Comparison of ENCODE assay signal across 18 cellular contexts in the genomic region with DNA sequence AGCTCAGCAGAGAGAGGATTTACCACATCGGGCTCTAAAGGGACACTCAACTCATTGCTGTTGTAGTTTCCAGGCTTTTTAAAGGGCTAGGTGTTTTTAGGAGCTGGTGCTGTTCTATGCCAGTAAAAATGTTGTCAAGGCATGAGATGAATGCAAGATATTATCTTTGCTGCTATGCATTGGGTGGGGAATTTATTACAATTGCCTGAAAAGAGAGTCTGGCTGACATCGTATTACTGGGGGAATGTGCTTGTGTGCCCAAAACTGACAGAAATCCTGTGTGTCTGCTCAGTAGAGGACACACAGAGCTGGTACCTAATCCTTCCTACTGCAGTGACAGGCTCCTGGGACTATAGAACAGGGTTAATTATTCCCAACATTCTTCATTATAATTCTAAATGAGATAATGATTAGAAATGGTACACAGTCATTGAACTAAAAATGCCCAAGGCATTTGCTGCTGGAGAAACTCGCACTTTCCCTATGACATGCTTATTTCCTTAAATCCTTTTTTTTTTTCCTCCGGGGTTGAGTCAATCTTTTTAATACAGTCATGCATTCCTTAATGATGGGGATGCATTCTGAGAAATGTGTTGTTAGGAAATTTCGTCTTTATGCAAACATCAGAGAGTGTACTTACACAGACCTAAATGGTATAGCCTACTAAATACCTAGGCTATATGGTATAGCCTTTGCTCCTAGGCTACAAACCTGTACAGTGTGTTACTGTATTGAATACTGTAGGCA. TPM values are rescaled to one million over a fixed set of nuclear protein-coding genes. Genes with fewer than 3 reads are reported as not detected.
DNase-seq lines count a peak whose midpoint lies in the region; ATAC-seq and TF ChIP-seq lines count a peak whose summit lies in the region.
"Had no signal": no experiment of that assay in that cellular context is flagged by ENCODE, and none has a peak within 500 bp of the region (broad histone marks: within the 10 kb centered on the region; RNA-seq: fewer than 3 reads in every experiment).

No MANE protein-coding gene starts in this region.

- TF ChIP-seq CTCF in PC-3 (conservative IDR thresholded peaks at IDR 0.05; ENCODE audit: low read depth, low read length) (no peak), nephron progenitor cell (IDR thresholded peaks at IDR 0.05) (no peak)

- H3K27ac Mint-ChIP-seq in nephron progenitor cell = peak overlapping the region; percentile 6
- H3K27ac Mint-ChIP-seq in activated T-helper 1 cell treated with anti-CD3 and anti-CD28 coated beads, Interleukin-12 subunit alpha, Interleukin-12 subunit beta, Interleukin-2, Interleukin-4 antibody, amounts not matched to agents 30 ng/mL and 10 ng/mL and 1 ng/mL, durations not matched to agents 14 hours and 24 hours and 36 hours = no peak overlapping the region
- H3K27ac Mint-ChIP-seq: activated CD8-positive, alpha-beta memory T cell treated with anti-CD3 and anti-CD28 coated beads, Interleukin-2, amount 10 ng/mL, durations not matched to agents 7 days and 5 days; activated naive CD4-positive, alpha-beta T cell treated with anti-CD3 and anti-CD28 coated beads, Interleukin-2, amount 10 ng/mL, durations not matched to agents 7 days and 5 days had no signal

- ATAC-seq in PC-3 = peak; percentile 53
- no peak for ATAC-seq in GM19351 (IDR thresholded peaks at IDR 0.05; ENCODE audit: unreplicated experiment)
- no peak for ATAC-seq in HG03442 (IDR thresholded peaks at IDR 0.05; ENCODE audit: unreplicated experiment)
- ATAC-seq: activated CD8-positive, alpha-beta memory T cell treated with anti-CD3 and anti-CD28 coated beads, Interleukin-2, amount 10 ng/mL, durations not matched to agents 7 days and 5 days; GM12878; HepG2 had no signal

- H3K9me3 ChIP-seq in PC-3 (ENCODE audit: low read length) (no peaks in the 10 kb centered on the region), ectodermal cell (ENCODE audit: control insufficient read depth, low read length) (no peaks in the 10 kb centered on the region)
- H3K9me3 ChIP-seq: esophagus muscularis mucosa, testis had no signal

- H3F3A ChIP-seq in PC-3 (ENCODE audit: low read length, unreplicated experiment) = no peaks in the 10 kb centered on the region

- H3K27me3 ChIP-seq in PC-3 (ENCODE audit: low read length) (peaks cover 41% of the 10 kb centered on the region), ectodermal cell (ENCODE audit: control insufficient read depth, insufficient read depth, low read length, poor library complexity, severe bottlenecking) (no peaks in the 10 kb centered on the region)
- H3K27me3 ChIP-seq: esophagus muscularis mucosa, testis had no signal

- H3K9me2 ChIP-seq in PC-3 (replicated peaks; ENCODE audit: low read length) = no peaks in the 10 kb centered on the region

- H2AFZ ChIP-seq in PC-3 (ENCODE audit: low read length) = no peak overlapping the region

- peaks cover 35% of the 10 kb centered on the region for H3K4me1 Mint-ChIP-seq in nephron progenitor cell
- H3K4me1 Mint-ChIP-seq in activated T-helper 1 cell treated with anti-CD3 and anti-CD28 coated beads, Interleukin-12 subunit alpha, Interleukin-12 subunit beta, Interleukin-2, Interleukin-4 antibody, amounts not matched to agents 30 ng/mL and 10 ng/mL and 1 ng/mL, durations not matched to agents 14 hours and 24 hours and 36 hours (ENCODE audit: low read depth) = no peaks in the 10 kb centered on the region
- H3K4me1 Mint-ChIP-seq: activated CD8-positive, alpha-beta memory T cell treated with anti-CD3 and anti-CD28 coated beads, Interleukin-2, amount 10 ng/mL, durations not matched to agents 7 days and 5 days; activated naive CD4-positive, alpha-beta T cell treated with anti-CD3 and anti-CD28 coated beads, Interleukin-2, amount 10 ng/mL, durations not matched to agents 7 days and 5 days had no signal

- H3K4me3 ChIP-seq in PC-3 (ENCODE audit: low read length) (no peak overlapping the region), ectodermal cell (ENCODE audit: insufficient read depth, low read depth, low read length) (no peak overlapping the region)
- H3K4me3 ChIP-seq: esophagus muscularis mucosa, GM12878, testis had no signal

- POLR2A ChIA-PET in PC-3 (lab: Charles Lee; ENCODE audit: unreplicated experiment) = no interaction called here

- H3K27ac ChIP-seq in PC-3 (ENCODE audit: low read length) (no peak overlapping the region), ectodermal cell (ENCODE audit: insufficient read depth, low read depth, low read length, poor library complexity, severe bottlenecking) (peak overlapping the region; percentile 32)
- H3K27ac ChIP-seq: esophagus muscularis mucosa, testis had no signal

- intact Hi-C loops in PC-3 (cut with micrococcal nuclease) = no loop called here
- intact Hi-C loops in activated T-helper 1 cell treated with anti-CD3 and anti-CD28 coated beads, Interleukin-12 subunit alpha, Interleukin-12 subunit beta, Interleukin-2, Interleukin-4 antibody, amounts not matched to agents 30 ng/mL and 10 ng/mL and 1 ng/mL, durations not matched to agents 14 hours and 24 hours and 36 hours (cut with micrococcal nuclease) = no loop called here

- H3K36me3 ChIP-seq in PC-3 (ENCODE audit: low read depth, low read length) (no peaks in the 10 kb centered on the region), ectodermal cell (ENCODE audit: control insufficient read depth, insufficient read depth, low read length) (no peaks in the 10 kb centered on the region)
- H3K36me3 ChIP-seq: esophagus muscularis mucosa had no signal

- H3K27me3 Mint-ChIP-seq in nephron progenitor cell (ENCODE audit: low read depth, poor library complexity) = no peaks in the 10 kb centered on the region
- peaks cover 4% of the 10 kb centered on the region for H3K27me3 Mint-ChIP-seq in activated T-helper 1 cell treated with anti-CD3 and anti-CD28 coated beads, Interleukin-12 subunit alpha, Interleukin-12 subunit beta, Interleukin-2, Interleukin-4 antibody, amounts not matched to agents 30 ng/mL and 10 ng/mL and 1 ng/mL, durations not matched to agents 14 hours and 24 hours and 36 hours (ENCODE audit: insufficient read depth)

- no peaks in the 10 kb centered on the region for H3K4me1 ChIP-seq in PC-3 (ENCODE audit: insufficient read depth, low read length)
- peaks cover 15% of the 10 kb centered on the region for H3K4me1 ChIP-seq in ectodermal cell (ENCODE audit: control insufficient read depth, insufficient read depth, low read length)
- H3K4me1 ChIP-seq: esophagus muscularis mucosa, testis had no signal

- no peak overlapping the region for H3K9ac ChIP-seq in PC-3 (ENCODE audit: low read length)

- H3K4me2 ChIP-seq in PC-3 (ENCODE audit: low read length) = no peak overlapping the region

- DNase-seq in COLO829 (ENCODE audit: low spot score) = peak; percentile 22
- DNase-seq in PC-3 = peak; percentile 84
- no peak for DNase-seq in nephron progenitor cell
- no peak for DNase-seq in hepatic stellate cell (ENCODE audit: low spot score)
- DNase-seq in activated T-helper 1 cell treated with anti-CD3 and anti-CD28 coated beads, Interleukin-12 subunit alpha, Interleukin-12 subunit beta, Interleukin-2, Interleukin-4 antibody, amounts not matched to agents 30 ng/mL and 10 ng/mL and 1 ng/mL, durations not matched to agents 14 hours and 24 hours and 36 hours (ENCODE audit: low spot score) = no peak
- DNase-seq: activated CD8-positive, alpha-beta memory T cell treated with anti-CD3 and anti-CD28 coated beads, Interleukin-2, amount 10 ng/mL, durations not matched to agents 7 days and 5 days; activated naive CD4-positive, alpha-beta T cell treated with anti-CD3 and anti-CD28 coated beads, Interleukin-2, amount 10 ng/mL, durations not matched to agents 7 days and 5 days; DMS53; NCI-H1092 treated with DMSO at 0.1 percent for 48 hours; NCI-H446 treated with DMSO at 0.1 percent for 48 hours; testis had no signal

- no peaks in the 10 kb centered on the region for H4K20me1 ChIP-seq in PC-3 (ENCODE audit: low read length)

- H3K36me3 Mint-ChIP-seq in nephron progenitor cell (ENCODE audit: low read depth) = no peaks in the 10 kb centered on the region
- H3K36me3 Mint-ChIP-seq in activated T-helper 1 cell treated with anti-CD3 and anti-CD28 coated beads, Interleukin-12 subunit alpha, Interleukin-12 subunit beta, Interleukin-2, Interleukin-4 antibody, amounts not matched to agents 30 ng/mL and 10 ng/mL and 1 ng/mL, durations not matched to agents 14 hours and 24 hours and 36 hours (ENCODE audit: low read depth) = no peaks in the 10 kb centered on the region
- H3K36me3 Mint-ChIP-seq: activated CD8-positive, alpha-beta memory T cell treated with anti-CD3 and anti-CD28 coated beads, Interleukin-2, amount 10 ng/mL, durations not matched to agents 7 days and 5 days; activated naive CD4-positive, alpha-beta T cell treated with anti-CD3 and anti-CD28 coated beads, Interleukin-2, amount 10 ng/mL, durations not matched to agents 7 days and 5 days had no signal

- H3K9me3 Mint-ChIP-seq in nephron progenitor cell = no peaks in the 10 kb centered on the region
- no peaks in the 10 kb centered on the region for H3K9me3 Mint-ChIP-seq in activated T-helper 1 cell treated with anti-CD3 and anti-CD28 coated beads, Interleukin-12 subunit alpha, Interleukin-12 subunit beta, Interleukin-2, Interleukin-4 antibody, amounts not matched to agents 30 ng/mL and 10 ng/mL and 1 ng/mL, durations not matched to agents 14 hours and 24 hours and 36 hours
- H3K9me3 Mint-ChIP-seq: activated naive CD4-positive, alpha-beta T cell treated with anti-CD3 and anti-CD28 coated beads, Interleukin-2, amount 10 ng/mL, durations not matched to agents 7 days and 5 days had no signal

- H3K4me3 Mint-ChIP-seq in nephron progenitor cell = no peak overlapping the region
- H3K4me3 Mint-ChIP-seq in activated T-helper 1 cell treated with anti-CD3 and anti-CD28 coated beads, Interleukin-12 subunit alpha, Interleukin-12 subunit beta, Interleukin-2, Interleukin-4 antibody, amounts not matched to agents 30 ng/mL and 10 ng/mL and 1 ng/mL, durations not matched to agents 14 hours and 24 hours and 36 hours = no peak overlapping the region
- H3K4me3 Mint-ChIP-seq: activated CD8-positive, alpha-beta memory T cell treated with anti-CD3 and anti-CD28 coated beads, Interleukin-2, amount 10 ng/mL, durations not matched to agents 7 days and 5 days; activated naive CD4-positive, alpha-beta T cell treated with anti-CD3 and anti-CD28 coated beads, Interleukin-2, amount 10 ng/mL, durations not matched to agents 7 days and 5 days had no signal

- BruUV-seq in PC-3 (replicated peaks; lab: Mats Ljungman, UMichigan) = no TSS peak

- WGBS in ectodermal cell, 2 experiments = 62 to 72% methylated on average over 4 to 5 of the region's 5 CpGs

- CTCF ChIA-PET in PC-3 (lab: Charles Lee) = no interaction called here

- no peaks in the 10 kb centered on the region for H3K79me2 ChIP-seq in PC-3 (ENCODE audit: low read length)

RNA-seq across cellular contexts. Expression of gene DACT1, which starts 30.0 kb away (rescaled TPM):
- 0.40 and 1.8 TPM in 2 replicates for total RNA-seq in PC-3 (2014; rRNA removed)
- 31.1 TPM for polyA plus RNA-seq in ectodermal cell (2013, experiment 1 of 4)
- polyA plus RNA-seq in ectodermal cell (2013, experiment 2 of 4) = 34.5 TPM
- 22.7 TPM for polyA plus RNA-seq in ectodermal cell (2013, experiment 3 of 4)
- 26.5 TPM for polyA plus RNA-seq in ectodermal cell (2013, experiment 4 of 4)
- total RNA-seq in activated T-helper 1 cell treated with anti-CD3 and anti-CD28 coated beads, Interleukin-12 subunit alpha, Interleukin-12 subunit beta, Interleukin-2, Interleukin-4 antibody, amounts not matched to agents 30 ng/mL and 10 ng/mL and 1 ng/mL, durations not matched to agents 14 hours and 24 hours and 36 hours = 1.6 and 2.3 TPM in 2 replicates
- total RNA-seq: HepG2, OCI-LY7 had no signal

Comparison
In these comparisons a context has a peak if more than half of its experiments do, and no peak if none do; other contexts are left out.
1. DNase-seq: peak in COLO829 (single experiment) and PC-3 (single experiment); none in nephron progenitor cell (single experiment), hepatic stellate cell (single experiment) and activated T-helper 1 cell treated with anti-CD3 and anti-CD28 coated beads, Interleukin-12 subunit alpha, Interleukin-12 subunit beta, Interleukin-2, Interleukin-4 antibody, amounts not matched to agents 30 ng/mL and 10 ng/mL and 1 ng/mL, durations not matched to agents 14 hours and 24 hours and 36 hours (single experiment).